23 cellular contexts compared by ENCODE assay signal in the genomic region with DNA sequence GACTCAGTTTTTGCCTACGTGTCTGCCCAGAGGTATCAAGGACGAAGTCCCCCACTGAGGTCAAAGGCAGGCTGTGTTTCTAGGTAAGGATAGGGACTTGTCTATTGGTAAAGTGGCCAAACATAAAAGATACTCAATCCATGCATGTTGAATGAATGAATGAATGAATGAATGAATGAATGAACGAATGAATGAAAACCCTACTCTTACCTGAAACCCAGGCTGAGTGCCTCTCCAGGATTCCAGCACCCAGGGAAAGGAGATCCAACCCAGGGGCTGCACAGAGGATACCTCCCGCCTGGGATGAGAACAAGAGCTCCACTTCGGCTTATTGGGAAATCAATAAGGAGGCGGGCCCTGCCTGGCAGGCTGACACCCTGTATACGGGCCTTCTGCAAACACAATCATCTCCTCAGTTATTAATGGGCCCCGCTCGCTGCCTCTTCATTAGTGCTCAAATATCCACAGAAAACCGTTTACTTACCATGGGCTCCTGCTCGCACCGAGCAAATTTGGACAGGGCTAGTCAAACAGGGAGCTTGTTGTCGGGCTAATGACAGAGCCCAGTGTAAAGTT.
A peak's percentile ranks its signal among the peaks of the same experiment; 100 is the strongest.
DNase-seq lines count a peak whose midpoint lies in the region; ATAC-seq and TF ChIP-seq lines count a peak whose summit lies in the region.
"Had no signal": no experiment of that assay in that cellular context is flagged by ENCODE, and none has a peak within 500 bp of the region (broad histone marks: within the 10 kb centered on the region; RNA-seq: fewer than 3 reads in every experiment).

No MANE protein-coding gene starts in this region.

- H3K36me3 Mint-ChIP-seq in glutamatergic neuron (ENCODE audit: unreplicated experiment) = no peaks in the 10 kb centered on the region
- H3K36me3 Mint-ChIP-seq: T-cell, type B pancreatic cell had no signal

- H3K27me3 ChIP-seq in tibial artery = peaks cover 0 to 7% of the 10 kb centered on the region in 2 donors
- H3K27me3 ChIP-seq: SJCRH30 had no signal

- H3K4me3 ChIP-seq in tibial artery = no peak overlapping the region
- H3K4me3 ChIP-seq: lung, mucosa of descending colon, SJCRH30 had no signal

- H3K4me3 Mint-ChIP-seq in glutamatergic neuron (ENCODE audit: unreplicated experiment) = no peak overlapping the region
- H3K4me3 Mint-ChIP-seq: CD4-positive, alpha-beta T cell; nephron progenitor cell; T-cell; type B pancreatic cell had no signal

- H3K9me3 ChIP-seq in tibial artery = no peaks in the 10 kb centered on the region
- H3K9me3 ChIP-seq: mucosa of descending colon, SJCRH30 had no signal

- H3K9me3 Mint-ChIP-seq in glutamatergic neuron (ENCODE audit: unreplicated experiment) = peaks cover 4% of the 10 kb centered on the region
- H3K9me3 Mint-ChIP-seq: CD4-positive, alpha-beta T cell; nephron progenitor cell; type B pancreatic cell had no signal

- H3K27ac Mint-ChIP-seq in glutamatergic neuron (ENCODE audit: unreplicated experiment) = no peak overlapping the region
- H3K27ac Mint-ChIP-seq: CD4-positive, alpha-beta T cell; nephron progenitor cell; T-cell; type B pancreatic cell had no signal

- intact Hi-C loops in tibial artery (cut with DNase I; ENCODE audit: low total_unique reads) = no loop called here

- H3K36me3 ChIP-seq in tibial artery = no peaks in the 10 kb centered on the region
- H3K36me3 ChIP-seq: SJCRH30 had no signal

- H3K4me1 Mint-ChIP-seq in glutamatergic neuron (ENCODE audit: low read depth, unreplicated experiment) = peaks cover 7% of the 10 kb centered on the region
- H3K4me1 Mint-ChIP-seq: T-cell had no signal

- TF ChIP-seq POLR2A in erythroblast (IDR thresholded peaks at IDR 0.05; ENCODE audit: low read length) = no peak

- ATAC-seq in HG02885 (IDR thresholded peaks at IDR 0.05; ENCODE audit: poor library complexity, unreplicated experiment) = no peak
- ATAC-seq: mucosa of descending colon, Panc1, sciatic nerve, T-cell had no signal

- TF ChIP-seq CTCF in glutamatergic neuron (IDR thresholded peaks at IDR 0.05; ENCODE audit: partially characterized antibody, unreplicated experiment) (no peak), tibial artery (IDR thresholded peaks at IDR 0.05) (no peak)

- DNase-seq in DMS79 (lab: John Stamatoyannopoulos, UW) (peak; percentile 74), NCI-H1105 (lab: John Stamatoyannopoulos, UW) (peak; percentile 80), NCI-H345 (lab: John Stamatoyannopoulos, UW) (peak; percentile 84), glutamatergic neuron (peak; percentile 57), erythroblast (lab: John Stamatoyannopoulos, UW) (no peak), tibial artery (no peak)
- DNase-seq: activated CD4-positive, alpha-beta T cell treated with anti-CD3 and anti-CD28 coated beads for 1 hour; CD4-positive, alpha-beta T cell; cerebellar nuclear complex; KG1; MM.1S; mucosa of descending colon; NCI-H1930; nephron progenitor cell; SJCRH30; stimulated activated CD8-positive, alpha-beta memory T cell treated with anti-CD3 and anti-CD28 coated beads, Interleukin-4, amount 100 ng/mL, for 48 hours; T-cell had no signal

- H3K27ac ChIP-seq in tibial artery = no peak overlapping the region
- H3K27ac ChIP-seq: parathyroid adenoma, SJCRH30 had no signal

- H3K4me1 ChIP-seq in tibial artery = no peaks in the 10 kb centered on the region
- H3K4me1 ChIP-seq: parathyroid adenoma, SJCRH30 had no signal

- H3K27me3 Mint-ChIP-seq in glutamatergic neuron (ENCODE audit: unreplicated experiment) = peaks cover 15% of the 10 kb centered on the region

Comparison
In these comparisons a context has a peak if more than half of its experiments do, and no peak if none do; other contexts are left out.
1. DNase-seq: peak in DMS79 (single experiment), NCI-H1105 (single experiment), NCI-H345 (single experiment) and glutamatergic neuron (single experiment); none in erythroblast (0 of 2) and tibial artery (0 of 2).